Comparison of ENCODE assay signal across 17 cellular contexts in the genomic region with DNA sequence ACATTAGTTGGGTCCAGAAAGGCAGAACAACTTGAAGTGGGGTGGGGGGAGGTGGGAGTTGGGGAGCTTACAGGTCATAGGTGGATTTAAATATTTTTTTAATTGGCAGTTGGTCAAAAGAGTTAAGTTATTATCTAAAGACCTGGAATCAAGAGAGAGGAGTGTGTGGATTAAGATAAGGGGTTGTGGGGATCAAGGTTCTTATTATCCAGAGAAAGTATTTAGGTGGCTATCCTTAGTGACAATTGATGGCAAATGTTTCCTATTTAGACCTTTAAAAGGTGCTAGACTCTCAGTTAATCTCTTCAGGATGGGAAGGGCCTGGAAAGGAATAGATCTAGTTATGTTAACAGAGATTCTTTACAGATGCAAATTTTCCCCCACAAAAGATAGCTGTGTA.
DNase-seq lines count a peak whose midpoint lies in the region; ATAC-seq and TF ChIP-seq lines count a peak whose summit lies in the region.
"Had no signal": no experiment of that assay in that cellular context is flagged by ENCODE, and none has a peak within 500 bp of the region (broad histone marks: within the 10 kb centered on the region; RNA-seq: fewer than 3 reads in every experiment).

No MANE protein-coding gene starts in this region.

- H3K9me3 ChIP-seq in breast epithelium (no peaks in the 10 kb centered on the region), esophagus squamous epithelium (no peaks in the 10 kb centered on the region), suprapubic skin (no peaks in the 10 kb centered on the region)
- H3K9me3 ChIP-seq: HAP-1, Peyer's patch had no signal

- H3K27me3 ChIP-seq in breast epithelium (no peaks in the 10 kb centered on the region), esophagus squamous epithelium (no peaks in the 10 kb centered on the region), suprapubic skin (no peaks in the 10 kb centered on the region)
- H3K27me3 ChIP-seq: Peyer's patch had no signal

- TF ChIP-seq POLR2A in breast epithelium (IDR thresholded peaks at IDR 0.05) (no peak), esophagus squamous epithelium (IDR thresholded peaks at IDR 0.05) (no peak), suprapubic skin (IDR thresholded peaks at IDR 0.05) (no peak)

- no peak for TF ChIP-seq CTCF in breast epithelium (IDR thresholded peaks at IDR 0.05)
- TF ChIP-seq CTCF in esophagus squamous epithelium (IDR thresholded peaks at IDR 0.05), result no peak
- TF ChIP-seq CTCF in suprapubic skin (IDR thresholded peaks at IDR 0.05), result no peak
- no peak for TF ChIP-seq CTCF in endothelial cell (IDR thresholded peaks at IDR 0.05; ENCODE audit: unreplicated experiment)

- no peak overlapping the region for H3K27ac Mint-ChIP-seq in endothelial cell (ENCODE audit: unreplicated experiment)

- H3K9me3 Mint-ChIP-seq in endothelial cell (ENCODE audit: unreplicated experiment), result no peaks in the 10 kb centered on the region

- H3K4me1 ChIP-seq in breast epithelium (no peaks in the 10 kb centered on the region), esophagus squamous epithelium (peaks cover 13 to 87% (median 18%) of the 10 kb centered on the region in 3 donors), suprapubic skin (peaks cover 48% of the 10 kb centered on the region)
- H3K4me1 ChIP-seq: HAP-1 had no signal

- no peak for TF ChIP-seq EP300 in suprapubic skin (IDR thresholded peaks at IDR 0.05)

- H3K36me3 Mint-ChIP-seq in endothelial cell (ENCODE audit: low read depth, unreplicated experiment), result no peaks in the 10 kb centered on the region

- peak; percentile 56 for DNase-seq in OCI-M1 (lab: John Stamatoyannopoulos, UW)
- DNase-seq in breast epithelium (ENCODE audit: low spot score in 2 of 2), result no peak
- DNase-seq in esophagus squamous epithelium (lab: John Stamatoyannopoulos, UW), result no peak
- DNase-seq in suprapubic skin (ENCODE audit: low spot score in 2 of 2), result no peak
- DNase-seq in activated effector memory CD4-positive, alpha-beta T cell treated with anti-CD3 and anti-CD28 coated beads, Interleukin-2, amount 50 U/mL, for 16 hours, result no peak
- no peak for DNase-seq in left ventricle myocardium superior
- DNase-seq in cerebellar nuclear complex (lab: John Stamatoyannopoulos, UW), result no peak
- no peak for DNase-seq in endothelial cell (ENCODE audit: low spot score)
- DNase-seq: AML-193, NCI-H1436 treated with DMSO at 0.1 percent for 48 hours, NCI-H2081, NCI-H510A, NCI-H82, Right ventricle myocardium superior had no signal

- intact Hi-C loops in breast epithelium (cut with DNase I; ENCODE audit: low total_unique reads) (no loop called here), esophagus squamous epithelium (cut with DNase I) (no loop called here), left ventricle myocardium superior (cut with micrococcal nuclease) (no loop called here)

- H3K27me3 Mint-ChIP-seq in endothelial cell (ENCODE audit: unreplicated experiment), result no peaks in the 10 kb centered on the region

- H3K27ac ChIP-seq in breast epithelium (peak overlapping the region; percentile 61 to 63), esophagus squamous epithelium (peak overlapping the region; percentile 74 to 92 (median 82)), suprapubic skin (peak overlapping the region; percentile 89)
- H3K27ac ChIP-seq: SK-N-MC had no signal

- H3K4me1 Mint-ChIP-seq in endothelial cell (ENCODE audit: unreplicated experiment), result no peaks in the 10 kb centered on the region

- H3K4me3 Mint-ChIP-seq in endothelial cell (ENCODE audit: unreplicated experiment), result no peak overlapping the region

- no peak for ATAC-seq in left ventricle myocardium superior

- H3K4me3 ChIP-seq in breast epithelium (no peak overlapping the region), esophagus squamous epithelium (no peak overlapping the region), suprapubic skin (no peak overlapping the region)
- H3K4me3 ChIP-seq: HAP-1, Peyer's patch, SK-N-MC had no signal

- no peaks in the 10 kb centered on the region for H3K36me3 ChIP-seq in breast epithelium
- H3K36me3 ChIP-seq in esophagus squamous epithelium, result no peaks in the 10 kb centered on the region
- no peaks in the 10 kb centered on the region for H3K36me3 ChIP-seq in suprapubic skin
- H3K36me3 ChIP-seq: HAP-1, Peyer's patch had no signal
